Comparison of ENCODE assay signal across 26 cellular contexts in the genomic region with DNA sequence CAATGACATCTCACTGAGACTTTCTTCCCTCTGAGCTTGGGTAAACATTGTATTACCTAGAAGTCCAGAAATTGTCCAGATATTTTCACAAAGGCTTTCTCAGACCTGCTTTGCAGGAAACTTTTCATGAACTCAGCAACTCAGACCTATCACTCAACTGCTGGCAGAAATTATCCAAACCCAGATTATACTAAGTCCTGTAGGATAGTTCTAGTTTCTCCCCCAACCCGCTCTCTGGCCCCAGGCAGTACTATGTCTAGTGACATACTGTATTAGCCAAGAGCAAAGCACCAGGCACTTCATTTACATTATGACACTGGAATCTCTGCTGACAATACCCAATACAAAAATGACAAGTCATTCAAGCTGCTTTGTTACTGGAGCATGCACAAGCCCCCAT.
"Had no signal": no experiment of that assay in that cellular context is flagged by ENCODE, and none has a peak within 500 bp of the region (broad histone marks: within the 10 kb centered on the region; RNA-seq: fewer than 3 reads in every experiment).

No MANE protein-coding gene starts in this region.

- H3K9me3 ChIP-seq: heart right ventricle, left ventricle myocardium inferior, mucosa of descending colon, right atrium auricular region, right lobe of liver, suprapubic skin, thoracic aorta, tibial artery, upper lobe of left lung, vagina had no signal

- ATAC-seq: heart right ventricle; mucosa of descending colon; naive thymus-derived CD4-positive, alpha-beta T cell; natural killer cell treated with Interleukin-12 subunit alpha and Interleukin-12 subunit beta and Interleukin-15 and Interleukin-18, amount 100 ng/mL, for 72 hours; right lobe of liver; stimulated activated effector memory CD8-positive, alpha-beta T cell treated with anti-CD3 and anti-CD28 coated beads, Interleukin-12 subunit alpha, Interleukin-12 subunit beta, amount 100 ng/mL, for 72 hours had no signal

- H3K27ac ChIP-seq: heart right ventricle, hepatocyte, left ventricle myocardium inferior, parathyroid adenoma, right atrium auricular region, right lobe of liver, skin epidermis, suprapubic skin, thoracic aorta, tibial artery, upper lobe of left lung, vagina had no signal

- H3K79me2 ChIP-seq: hepatocyte, parathyroid adenoma had no signal

- H2AFZ ChIP-seq: hepatocyte, parathyroid adenoma had no signal

- H3K9ac ChIP-seq: parathyroid adenoma had no signal

- H3K27me3 Mint-ChIP-seq: natural killer cell treated with Interleukin-12 subunit alpha and Interleukin-12 subunit beta and Interleukin-15 and Interleukin-18, amount 100 ng/mL, for 72 hours had no signal

- H3K36me3 Mint-ChIP-seq: naive thymus-derived CD4-positive, alpha-beta T cell; natural killer cell treated with Interleukin-12 subunit alpha and Interleukin-12 subunit beta and Interleukin-15 and Interleukin-18, amount 100 ng/mL, for 72 hours; stimulated activated effector memory CD8-positive, alpha-beta T cell treated with anti-CD3 and anti-CD28 coated beads, Interleukin-12 subunit alpha, Interleukin-12 subunit beta, amount 100 ng/mL, for 72 hours had no signal

- H3K9me3 Mint-ChIP-seq: natural killer cell treated with Interleukin-12 subunit alpha and Interleukin-12 subunit beta and Interleukin-15 and Interleukin-18, amount 100 ng/mL, for 72 hours; stimulated activated effector memory CD8-positive, alpha-beta T cell treated with anti-CD3 and anti-CD28 coated beads, Interleukin-12 subunit alpha, Interleukin-12 subunit beta, amount 100 ng/mL, for 72 hours; stimulated activated naive CD8-positive, alpha-beta T cell treated with anti-CD3 and anti-CD28 coated beads, Interleukin-15, Interleukin-2, amounts not matched to agents 100 ng/mL and 50 ng/mL, for 24 hours had no signal

- H3K27me3 ChIP-seq: heart right ventricle, hepatocyte, right atrium auricular region, right lobe of liver, suprapubic skin, tibial artery, upper lobe of left lung, vagina had no signal

- H3K4me2 ChIP-seq: hepatocyte had no signal

- H3K4me1 ChIP-seq: parathyroid adenoma, right atrium auricular region, right lobe of liver, suprapubic skin, tibial artery, upper lobe of left lung, vagina had no signal

- H3K4me3 ChIP-seq: heart right ventricle, hepatocyte, left ventricle myocardium inferior, lung, mucosa of descending colon, right atrium auricular region, right lobe of liver, skin epidermis, suprapubic skin, thoracic aorta, tibial artery, upper lobe of left lung, vagina had no signal

- H3K36me3 ChIP-seq: right lobe of liver had no signal

- DNase-seq: heart right ventricle; islet precursor cell; left ventricle myocardium inferior; mesendoderm; midbrain; mucosa of descending colon; naive thymus-derived CD4-positive, alpha-beta T cell; right lobe of liver; stimulated activated CD4-positive, alpha-beta T cell treated with anti-CD3 and anti-CD28 coated beads, Interleukin-12 subunit alpha, Interleukin-12 subunit beta, amount 100 ng/mL, for 4 hours; stimulated activated CD4-positive, alpha-beta T cell treated with anti-CD3 and anti-CD28 coated beads, Interleukin-15, amount 100 ng/mL, for 24 hours; stimulated activated CD4-positive, alpha-beta T cell treated with anti-CD3 and anti-CD28 coated beads, Interleukin-2, amount 100 ng/mL, for 24 hours; stimulated activated CD4-positive, alpha-beta T cell treated with anti-CD3 and anti-CD28 coated beads, Interleukin-4, amount 100 ng/mL, for 1 hour; stimulated activated naive CD4-positive, alpha-beta T cell; tibial artery; upper lobe of left lung had no signal

- H3K4me1 Mint-ChIP-seq: stimulated activated effector memory CD8-positive, alpha-beta T cell treated with anti-CD3 and anti-CD28 coated beads, Interleukin-12 subunit alpha, Interleukin-12 subunit beta, amount 100 ng/mL, for 72 hours had no signal

- H3K4me3 Mint-ChIP-seq: naive thymus-derived CD4-positive, alpha-beta T cell; natural killer cell treated with Interleukin-12 subunit alpha and Interleukin-12 subunit beta and Interleukin-15 and Interleukin-18, amount 100 ng/mL, for 72 hours; stimulated activated effector memory CD8-positive, alpha-beta T cell treated with anti-CD3 and anti-CD28 coated beads, Interleukin-12 subunit alpha, Interleukin-12 subunit beta, amount 100 ng/mL, for 72 hours; stimulated activated naive CD8-positive, alpha-beta T cell treated with anti-CD3 and anti-CD28 coated beads, Interleukin-15, Interleukin-2, amounts not matched to agents 100 ng/mL and 50 ng/mL, for 24 hours had no signal

- H3K27ac Mint-ChIP-seq: naive thymus-derived CD4-positive, alpha-beta T cell; natural killer cell treated with Interleukin-12 subunit alpha and Interleukin-12 subunit beta and Interleukin-15 and Interleukin-18, amount 100 ng/mL, for 72 hours; stimulated activated effector memory CD8-positive, alpha-beta T cell treated with anti-CD3 and anti-CD28 coated beads, Interleukin-12 subunit alpha, Interleukin-12 subunit beta, amount 100 ng/mL, for 72 hours; stimulated activated naive CD8-positive, alpha-beta T cell treated with anti-CD3 and anti-CD28 coated beads, Interleukin-15, Interleukin-2, amounts not matched to agents 100 ng/mL and 50 ng/mL, for 24 hours had no signal
